In the genomic region with DNA sequence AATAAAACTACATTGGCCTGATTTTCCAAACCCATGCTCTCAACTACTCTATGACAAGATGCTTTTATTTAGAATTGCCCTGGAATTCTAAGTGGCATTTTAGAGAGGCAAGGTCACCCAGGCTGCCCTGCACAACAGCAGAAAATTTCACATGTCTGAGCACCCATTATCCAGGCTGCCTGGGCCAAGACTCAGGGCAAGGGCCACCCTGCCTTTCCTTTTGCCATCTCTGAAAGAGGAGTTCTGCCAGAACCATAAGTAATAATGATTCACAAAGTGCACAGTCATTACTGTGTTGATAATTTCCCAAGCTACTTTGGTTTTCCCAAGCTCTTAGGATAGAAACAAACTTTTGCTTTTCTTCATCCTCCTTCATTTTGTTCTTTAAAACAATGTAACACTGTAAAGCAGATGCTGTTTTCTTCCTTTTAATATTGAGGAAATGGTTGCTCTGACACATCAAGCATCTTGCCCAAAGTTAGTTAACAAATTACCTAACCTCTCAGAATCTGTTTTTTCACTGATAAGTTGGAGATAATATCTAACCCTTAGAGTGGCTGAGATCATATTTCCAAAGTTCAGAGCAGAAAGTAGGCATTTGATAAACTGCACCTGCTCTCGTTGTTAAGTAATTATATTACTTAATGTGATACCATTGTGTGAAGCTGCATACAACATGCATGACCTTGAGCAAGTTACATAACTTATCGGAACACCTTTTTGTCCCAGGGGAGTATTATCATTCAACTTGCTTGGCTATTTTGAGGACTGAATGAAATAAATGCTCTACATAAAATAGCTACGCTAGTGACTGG, we compare ENCODE assay signal across 2 cellular contexts.
TF ChIP-seq lines count a peak whose summit lies in the region.

No MANE protein-coding gene starts in this region.

TF ChIP-seq in SK-N-SH treated with all-trans-retinoic acid at 6 μM for 48 hours, 23 proteins besides CTCF, POLR2A, EP300 and RAD21 (continued from another document):
- TF ChIP-seq, protein P1, sequence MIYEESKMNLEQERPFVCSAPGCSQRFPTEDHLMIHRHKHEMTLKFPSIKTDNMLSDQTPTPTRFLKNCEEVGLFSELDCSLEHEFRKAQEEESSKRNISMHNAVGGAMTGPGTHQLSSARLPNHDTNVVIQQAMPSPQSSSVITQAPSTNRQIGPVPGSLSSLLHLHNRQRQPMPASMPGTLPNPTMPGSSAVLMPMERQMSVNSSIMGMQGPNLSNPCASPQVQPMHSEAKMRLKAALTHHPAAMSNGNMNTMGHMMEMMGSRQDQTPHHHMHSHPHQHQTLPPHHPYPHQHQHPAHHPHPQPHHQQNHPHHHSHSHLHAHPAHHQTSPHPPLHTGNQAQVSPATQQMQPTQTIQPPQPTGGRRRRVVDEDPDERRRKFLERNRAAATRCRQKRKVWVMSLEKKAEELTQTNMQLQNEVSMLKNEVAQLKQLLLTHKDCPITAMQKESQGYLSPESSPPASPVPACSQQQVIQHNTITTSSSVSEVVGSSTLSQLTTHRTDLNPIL (CRISPR knock-in tag; IDR thresholded peaks at IDR 0.05; ENCODE audit: low read depth): no peak
- TF ChIP-seq, protein P2, sequence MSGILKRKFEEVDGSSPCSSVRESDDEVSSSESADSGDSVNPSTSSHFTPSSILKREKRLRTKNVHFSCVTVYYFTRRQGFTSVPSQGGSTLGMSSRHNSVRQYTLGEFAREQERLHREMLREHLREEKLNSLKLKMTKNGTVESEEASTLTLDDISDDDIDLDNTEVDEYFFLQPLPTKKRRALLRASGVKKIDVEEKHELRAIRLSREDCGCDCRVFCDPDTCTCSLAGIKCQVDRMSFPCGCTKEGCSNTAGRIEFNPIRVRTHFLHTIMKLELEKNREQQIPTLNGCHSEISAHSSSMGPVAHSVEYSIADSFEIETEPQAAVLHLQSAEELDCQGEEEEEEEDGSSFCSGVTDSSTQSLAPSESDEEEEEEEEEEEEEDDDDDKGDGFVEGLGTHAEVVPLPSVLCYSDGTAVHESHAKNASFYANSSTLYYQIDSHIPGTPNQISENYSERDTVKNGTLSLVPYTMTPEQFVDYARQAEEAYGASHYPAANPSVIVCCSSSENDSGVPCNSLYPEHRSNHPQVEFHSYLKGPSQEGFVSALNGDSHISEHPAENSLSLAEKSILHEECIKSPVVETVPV (CRISPR knock-in tag; IDR thresholded peaks at IDR 0.05): no peak
- no peak for TF ChIP-seq GLIS3 (CRISPR knock-in tag; IDR thresholded peaks at IDR 0.05)
- no peak for TF ChIP-seq ESRRG (CRISPR knock-in tag; IDR thresholded peaks at IDR 0.05)
- TF ChIP-seq ZNF565 (CRISPR knock-in tag; conservative IDR thresholded peaks at IDR 0.05; ENCODE audit: low read depth): no peak
- no peak for TF ChIP-seq ZNF70 (CRISPR knock-in tag; IDR thresholded peaks at IDR 0.05)
- no peak for TF ChIP-seq RARB (CRISPR knock-in tag; IDR thresholded peaks at IDR 0.05)
- no peak for TF ChIP-seq SNAI2 (CRISPR knock-in tag; IDR thresholded peaks at IDR 0.05)
- no peak for TF ChIP-seq BACH2 (CRISPR knock-in tag; IDR thresholded peaks at IDR 0.05; ENCODE audit: borderline replicate concordance)

TF ChIP-seq in SK-N-SH, 30 proteins besides CTCF, POLR2A, EP300 and RAD21 (continued from another document):
- TF ChIP-seq NRF1 (IDR thresholded peaks at IDR 0.05; ENCODE audit: low read depth, low read length) (no peak), MEF2A (IDR thresholded peaks at IDR 0.05; ENCODE audit: borderline replicate concordance, low read depth) (no peak), SMC3 (IDR thresholded peaks at IDR 0.05; ENCODE audit: low read depth, low read length) (no peak), POLR2AphosphoS5 (IDR thresholded peaks at IDR 0.05; ENCODE audit: low read depth, low read length) (no peak), YY1 (IDR thresholded peaks at IDR 0.05; ENCODE audit: low read depth) (no peak), JUND (IDR thresholded peaks at IDR 0.05) (no peak), RXRA (IDR thresholded peaks at IDR 0.05; ENCODE audit: borderline replicate concordance, low read depth) (no peak), FOXM1 (IDR thresholded peaks at IDR 0.05; ENCODE audit: low read depth) (no peak)
- TF ChIP-seq, protein P3, sequence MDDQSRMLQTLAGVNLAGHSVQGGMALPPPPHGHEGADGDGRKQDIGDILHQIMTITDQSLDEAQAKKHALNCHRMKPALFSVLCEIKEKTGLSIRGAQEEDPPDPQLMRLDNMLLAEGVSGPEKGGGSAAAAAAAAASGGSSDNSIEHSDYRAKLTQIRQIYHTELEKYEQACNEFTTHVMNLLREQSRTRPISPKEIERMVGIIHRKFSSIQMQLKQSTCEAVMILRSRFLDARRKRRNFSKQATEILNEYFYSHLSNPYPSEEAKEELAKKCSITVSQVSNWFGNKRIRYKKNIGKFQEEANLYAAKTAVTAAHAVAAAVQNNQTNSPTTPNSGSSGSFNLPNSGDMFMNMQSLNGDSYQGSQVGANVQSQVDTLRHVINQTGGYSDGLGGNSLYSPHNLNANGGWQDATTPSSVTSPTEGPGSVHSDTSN (IDR thresholded peaks at IDR 0.05): no peak
- TF ChIP-seq, protein P4, sequence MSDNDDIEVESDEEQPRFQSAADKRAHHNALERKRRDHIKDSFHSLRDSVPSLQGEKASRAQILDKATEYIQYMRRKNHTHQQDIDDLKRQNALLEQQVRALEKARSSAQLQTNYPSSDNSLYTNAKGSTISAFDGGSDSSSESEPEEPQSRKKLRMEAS (IDR thresholded peaks at IDR 0.05; ENCODE audit: low read depth): no peak
TF ChIP-seq in SK-N-SH: peak in this region for 0.
